Comparison of ENCODE assay signal across 7 cellular contexts in the genomic region with DNA sequence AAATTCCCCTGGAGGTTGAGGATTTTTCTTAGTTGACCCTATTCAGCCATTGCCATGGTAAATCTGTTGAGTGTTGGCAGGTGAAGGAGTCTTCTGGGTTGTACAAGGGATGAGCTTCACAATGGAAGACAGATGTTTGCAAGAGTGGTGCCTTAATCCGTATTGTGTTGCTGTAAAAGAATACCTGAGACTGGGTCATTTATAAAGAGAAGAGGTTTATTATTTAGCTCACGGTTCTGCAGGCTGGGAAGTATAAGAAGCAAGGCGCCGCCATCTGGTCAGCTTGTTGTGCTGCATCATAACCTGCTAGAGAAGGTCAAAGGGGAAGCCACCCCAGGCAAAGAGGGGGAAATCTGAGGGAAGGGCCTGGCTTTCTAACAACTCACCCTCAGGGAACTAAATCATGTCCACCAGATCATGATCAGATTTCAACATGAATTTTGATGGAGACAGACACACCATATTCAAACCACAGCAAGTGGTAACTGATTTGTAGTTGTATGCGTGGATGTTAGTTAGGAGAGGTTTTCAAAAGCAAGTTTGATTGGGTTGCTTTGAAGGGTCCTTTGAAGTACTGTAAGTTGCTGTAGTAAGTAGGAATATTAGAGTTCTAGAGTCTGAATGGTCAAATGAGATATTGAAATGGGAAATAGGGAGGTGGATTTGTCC. TPM values are rescaled to one million over a fixed set of nuclear protein-coding genes. Genes with fewer than 3 reads are reported as not detected.
DNase-seq lines count a peak whose midpoint lies in the region; ATAC-seq, FAIRE-seq and TF ChIP-seq lines count a peak whose summit lies in the region.

No MANE protein-coding gene starts in this region.

- peaks cover 74% of the 10 kb centered on the region for H3K4me1 ChIP-seq in KMS-11 (ENCODE audit: low read depth, poor library complexity, severe bottlenecking)
- peaks cover 35% of the 10 kb centered on the region for H3K4me1 ChIP-seq in RWPE2 (ENCODE audit: insufficient read depth, poor library complexity, severe bottlenecking)
- peaks cover 0 to 56% (median 41%) of the 10 kb centered on the region in 9 donors for H3K4me1 ChIP-seq in heart right ventricle

- H3K36me3 Mint-ChIP-seq in activated naive CD8-positive, alpha-beta T cell treated with anti-CD3 and anti-CD28 coated beads for 36 hours, result no peaks in the 10 kb centered on the region
- H3K36me3 Mint-ChIP-seq in progenitor cell of endocrine pancreas (ENCODE audit: insufficient read depth), result peaks cover 1% of the 10 kb centered on the region

- no peak for TF ChIP-seq POLR2A in GM12891 (IDR thresholded peaks at IDR 0.05; ENCODE audit: low read depth, low read length)

- no peak for ATAC-seq in RWPE2 (ENCODE audit: low read depth)
- no peak for ATAC-seq in heart right ventricle
- ATAC-seq in GM18511 (IDR thresholded peaks at IDR 0.05; ENCODE audit: unreplicated experiment), result no peak

- H3K9me3 ChIP-seq in RWPE2 (ENCODE audit: severe bottlenecking) (no peaks in the 10 kb centered on the region), heart right ventricle (no peaks in the 10 kb centered on the region)

- intact Hi-C loops in heart right ventricle (cut with DNase I), result loop anchor here (2.0 to 10.0 kb wide), 9 partner anchors 33 to 454 kb away; no protein-coding TSS in a partner anchor

- H2AFZ ChIP-seq in KMS-11 (ENCODE audit: low read depth), result no peak overlapping the region

- peak; percentile 54 for FAIRE-seq in GM12891 (lab: Jason Lieb, UNC)

- DNase-seq in GM12891 (ENCODE audit: insufficient read length, low spot score), result peak; percentile 12
- DNase-seq in RWPE2 (ENCODE audit: low spot score), result no peak
- peak; percentile 41 for DNase-seq in activated naive CD8-positive, alpha-beta T cell treated with anti-CD3 and anti-CD28 coated beads for 36 hours
- peak; percentile 49 to 51 for DNase-seq in heart right ventricle
- peak; percentile 14 for DNase-seq in progenitor cell of endocrine pancreas (ENCODE audit: low spot score, unreplicated experiment)

- peaks cover 26% of the 10 kb centered on the region for H3K4me1 Mint-ChIP-seq in activated naive CD8-positive, alpha-beta T cell treated with anti-CD3 and anti-CD28 coated beads for 36 hours
- H3K4me1 Mint-ChIP-seq in progenitor cell of endocrine pancreas (ENCODE audit: low read depth), result peaks cover 28% of the 10 kb centered on the region

- TF ChIP-seq CTCF in KMS-11 (conservative IDR thresholded peaks at IDR 0.05; ENCODE audit: low read depth, low read length) (peak; percentile 89), RWPE2 (IDR thresholded peaks at IDR 0.05; ENCODE audit: poor library complexity, severe bottlenecking) (peak; percentile 93), heart right ventricle (IDR thresholded peaks at IDR 0.05) (peak in 8 of 9 donors; percentile 19 to 74 (median 62)), progenitor cell of endocrine pancreas (IDR thresholded peaks at IDR 0.05; ENCODE audit: unreplicated experiment) (peak; percentile 71)

- H3K79me2 ChIP-seq in KMS-11 (ENCODE audit: insufficient read depth, low read depth), result peaks cover 53% of the 10 kb centered on the region

- no peak overlapping the region for H3K4me3 Mint-ChIP-seq in activated naive CD8-positive, alpha-beta T cell treated with anti-CD3 and anti-CD28 coated beads for 36 hours
- peak overlapping the region; percentile 99 for H3K4me3 Mint-ChIP-seq in progenitor cell of endocrine pancreas (ENCODE audit: low read depth)

- H3K36me3 ChIP-seq in KMS-11 (ENCODE audit: insufficient read depth) (no peaks in the 10 kb centered on the region), RWPE2 (ENCODE audit: low read depth) (peaks cover 11% of the 10 kb centered on the region), heart right ventricle (no peaks in the 10 kb centered on the region)

- no peaks in the 10 kb centered on the region for H3K27me3 Mint-ChIP-seq in activated naive CD8-positive, alpha-beta T cell treated with anti-CD3 and anti-CD28 coated beads for 36 hours
- no peaks in the 10 kb centered on the region for H3K27me3 Mint-ChIP-seq in progenitor cell of endocrine pancreas

- no peaks in the 10 kb centered on the region for H3K9me3 Mint-ChIP-seq in activated naive CD8-positive, alpha-beta T cell treated with anti-CD3 and anti-CD28 coated beads for 36 hours
- H3K9me3 Mint-ChIP-seq in progenitor cell of endocrine pancreas (ENCODE audit: low read depth), result no peaks in the 10 kb centered on the region

- H3K27me3 ChIP-seq in KMS-11 (ENCODE audit: insufficient read depth, low read depth) (no peaks in the 10 kb centered on the region), RWPE2 (ENCODE audit: insufficient read depth, poor library complexity, severe bottlenecking) (no peaks in the 10 kb centered on the region), heart right ventricle (no peaks in the 10 kb centered on the region)

- 38 to 53% methylated on average over 5 of the region's 5 CpGs for WGBS in heart right ventricle, 2 donors

- no peaks in the 10 kb centered on the region for H4K20me1 ChIP-seq in KMS-11 (ENCODE audit: insufficient read depth)

- H3K4me2 ChIP-seq in KMS-11, result peak overlapping the region; percentile 79

- H3K4me3 ChIP-seq in KMS-11 (IDR thresholded peaks at IDR 0.05; ENCODE audit: insufficient read depth, low read depth, low read length) (no peak overlapping the region), RWPE2 (ENCODE audit: severe bottlenecking) (no peak overlapping the region), heart right ventricle (peak overlapping the region in 2 of 10 donors; percentile 78 to 89)

- H3K9ac ChIP-seq in KMS-11, result peak overlapping the region; percentile 91; the same call in 1 of the 2 replicates

- peak overlapping the region; percentile 98; the same call in 1 of the 2 replicates for H3K27ac ChIP-seq in KMS-11
- peak overlapping the region; percentile 92 for H3K27ac ChIP-seq in RWPE2 (ENCODE audit: poor library complexity, severe bottlenecking)
- H3K27ac ChIP-seq in heart right ventricle, result no peak overlapping the region

- no peak overlapping the region for H3K27ac Mint-ChIP-seq in activated naive CD8-positive, alpha-beta T cell treated with anti-CD3 and anti-CD28 coated beads for 36 hours
- H3K27ac Mint-ChIP-seq in progenitor cell of endocrine pancreas, result peak overlapping the region; percentile 62

TF ChIP-seq in GM12891, 5 proteins besides CTCF, POLR2A, EP300 and RAD21:
- TF ChIP-seq SPI1 (IDR thresholded peaks at IDR 0.05; ENCODE audit: low read depth, low read length), result peak; percentile 43
- TF ChIP-seq POLR2AphosphoS5 (IDR thresholded peaks at IDR 0.05; ENCODE audit: low read depth, low read length), result no peak

RNA-seq across cellular contexts. Expression of a gene that starts 2.5 kb away (rescaled TPM):
- 27.1 TPM for polyA plus RNA-seq in GM12891 (2012; ENCODE audit: low read depth, missing spikeins)
- total RNA-seq in activated naive CD8-positive, alpha-beta T cell treated with anti-CD3 and anti-CD28 coated beads for 36 hours, result 100 to 1,000 TPM; 120 to 131 TPM
- 10 to 100 TPM; 55.5 to 78.0 (median 70.4) TPM for total RNA-seq in heart right ventricle
- 10 to 100 TPM in 1 of 2 donors, 1 to 10 TPM in 1; 5.3 to 12.6 TPM for polyA plus RNA-seq in heart right ventricle
- total RNA-seq in progenitor cell of endocrine pancreas, result 141 and 149 TPM in 2 replicates

Comparison
In these comparisons a context has a peak if more than half of its experiments do, and no peak if none do; other contexts are left out.
1. H3K27ac ChIP-seq: peak in KMS-11 (single experiment) and RWPE2 (single experiment); none in heart right ventricle (0 of 10).
2. Peak in every context shown above with its lines, with median percentiles within 50 percentile points of each other: CTCF ChIP-seq.